ENCODE assay signal across 21 cellular contexts in the genomic region with DNA sequence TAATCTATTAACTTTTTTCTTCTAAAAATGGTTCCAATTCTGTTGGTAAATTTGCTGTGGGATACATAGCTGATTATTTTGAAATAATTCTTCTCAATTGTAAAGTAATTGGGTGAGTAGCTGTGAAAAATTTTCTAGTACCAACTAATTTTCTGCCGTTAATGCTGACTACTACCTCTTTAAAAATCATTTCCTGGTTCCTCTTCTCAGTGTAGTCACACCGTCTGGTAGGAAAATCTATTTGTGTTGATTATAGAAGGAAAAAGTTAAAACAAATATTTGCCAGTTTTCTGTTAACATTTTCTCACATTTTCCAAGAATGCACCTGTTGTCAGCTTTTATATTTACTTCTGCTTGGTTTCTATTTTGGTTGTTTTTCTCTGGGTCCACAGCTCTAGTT.
"Had no signal": no experiment of that assay in that cellular context is flagged by ENCODE, and none has a peak within 500 bp of the region (broad histone marks: within the 10 kb centered on the region; RNA-seq: fewer than 3 reads in every experiment).

No MANE protein-coding gene starts in this region.

- H3K4me1 ChIP-seq: SJCRH30 had no signal

- H3K4me3 ChIP-seq: SJCRH30 had no signal

- H3K27ac ChIP-seq: KMS-11, SJCRH30 had no signal

- H3K4me2 ChIP-seq: KMS-11 had no signal

- H3K9me3 ChIP-seq: SJCRH30 had no signal

- H3K36me3 ChIP-seq: SJCRH30 had no signal

- ATAC-seq: Panc1, PC-3, Right ventricle myocardium inferior, SK-N-SH treated with all-trans-retinoic acid at 6 μM for 48 hours, T-helper 17 cell had no signal

- H3K27me3 ChIP-seq: SJCRH30 had no signal

- H3K9ac ChIP-seq: KMS-11 had no signal

- DNase-seq: IMR-90, Kasumi-1, NCI-H1092, NCI-H1105 treated with DMSO at 0.1 percent for 48 hours, NCI-H1417 treated with DMSO at 0.1 percent for 48 hours, NCI-H1694 treated with DMSO at 0.1 percent for 48 hours, NCI-H1930, NCI-H2081, NCI-H2107, NCI-H2227 treated with DMSO at 0.1 percent for 48 hours, NCI-H510A, NCI-H524 treated with DMSO at 0.1 percent for 48 hours, PC-3, SHP77 treated with DMSO at 0.1 percent for 48 hours, SJCRH30, T-helper 1 cell, T-helper 17 cell had no signal
